In genomic region chr10:16950686-16951681, GRCh38 we compare ENCODE assay signal across 8 cellular contexts.
DNase-seq lines count a peak whose midpoint lies in the region; ATAC-seq and TF ChIP-seq lines count a peak whose summit lies in the region.

No MANE protein-coding gene starts in this region.

- H3K27me3 ChIP-seq in HCT116 (ENCODE audit: insufficient read depth, low read length) (no peaks in the 10 kb centered on the region), ascending aorta (no peaks in the 10 kb centered on the region), kidney epithelial cell (ENCODE audit: control insufficient read depth, insufficient read depth, low read length) (no peaks in the 10 kb centered on the region)

- CTCF ChIA-PET in HCT116 (lab: Charles Lee) = no interaction called here

- no peak for TF ChIP-seq RAD21 in HCT116 (IDR thresholded peaks at IDR 0.05; ENCODE audit: low read depth)

- RAD21 ChIA-PET in HCT116 (lab: Charles Lee; ENCODE audit: low non-redundant PET in 1 of 2, low total read pairs in 2 of 2, uncharacterized antibody in 2 of 2, unreplicated experiment in 2 of 2) = no interaction called here

- no TSS peak for BruUV-seq in HCT116 (replicated peaks; lab: Mats Ljungman, UMichigan)

- H3K9ac ChIP-seq in HCT116 (ENCODE audit: low read length) = no peak overlapping the region

- H3K4me3 ChIP-seq in HCT116 (replicated peaks in 1 of 2; ENCODE audit: low read depth in 1 of 2, low read length in 2 of 2) (no peak overlapping the region), ascending aorta (no peak overlapping the region), kidney epithelial cell (ENCODE audit: low read depth, low read length) (no peak overlapping the region), lower leg skin (ENCODE audit: low read depth, poor library complexity, severe bottlenecking) (no peak overlapping the region)

- peaks cover 0 to 7% of the 10 kb centered on the region in 2 experiments; a peak in 1 of 4 replicates for H3K4me1 ChIP-seq in HCT116 (ENCODE audit: control insufficient read depth in 1 of 2, insufficient read depth in 2 of 2, low read length in 2 of 2)
- H3K4me1 ChIP-seq in ascending aorta = no peaks in the 10 kb centered on the region

- POLR2A ChIA-PET in HCT116 (lab: Charles Lee) = no interaction called here

- ATAC-seq in HCT116 (0 out of 2 replicates have a peak, but pooled peaks have one; percentile 67), HG02970 (IDR thresholded peaks at IDR 0.05; ENCODE audit: low FRiP score, unreplicated experiment) (no peak), GM19395 (IDR thresholded peaks at IDR 0.05; ENCODE audit: unreplicated experiment) (no peak), GM18873 (IDR thresholded peaks at IDR 0.05; ENCODE audit: low FRiP score, unreplicated experiment) (no peak)

- H3K79me2 ChIP-seq in HCT116 (ENCODE audit: insufficient read depth, low read length) = no peaks in the 10 kb centered on the region

- H4K20me1 ChIP-seq in HCT116 (ENCODE audit: insufficient read depth) = no peaks in the 10 kb centered on the region

- H3K36me3 ChIP-seq in HCT116 (ENCODE audit: control insufficient read depth in 1 of 2, insufficient read depth in 2 of 2, low read length in 2 of 2) (no peaks in the 10 kb centered on the region), ascending aorta (no peaks in the 10 kb centered on the region), kidney epithelial cell (ENCODE audit: control insufficient read depth, insufficient read depth, low read length) (no peaks in the 10 kb centered on the region)

- peak overlapping the region; percentile 41 for H2AFZ ChIP-seq in HCT116 (ENCODE audit: low read depth, low read length, poor library complexity, severe bottlenecking)

- TF ChIP-seq CTCF in HCT116 (IDR thresholded peaks at IDR 0.05 in 2 of 3, conservative IDR thresholded peaks at IDR 0.05 in 1 of 3; ENCODE audit: borderline replicate concordance in 1 of 3, insufficient read depth in 1 of 3, low read depth in 2 of 3, low read length in 2 of 3) (no peak), ascending aorta (IDR thresholded peaks at IDR 0.05) (no peak), kidney epithelial cell (IDR thresholded peaks at IDR 0.05; ENCODE audit: insufficient read depth, low read length, poor library complexity, severe bottlenecking) (no peak), lower leg skin (IDR thresholded peaks at IDR 0.05) (no peak)

- intact Hi-C loops in HCT116 (cut with micrococcal nuclease) (no loop called here), ascending aorta (cut with DNase I) (no loop called here), lower leg skin (cut with DNase I; ENCODE audit: low total_unique reads) (no loop called here)

- WGBS in lower leg skin, 2 donors = 34% methylated on average over 8 of the region's 8 CpGs

- no peaks in the 10 kb centered on the region for H3K9me2 ChIP-seq in HCT116 (ENCODE audit: insufficient read depth)

- in situ Hi-C loops in ACHN (cut with HindIII; ENCODE audit: low pct_ligation_motif_present, low pct_unique_long_range_greater_than_20kb, low sequenced_read_pairs) = no loop called here

- TF ChIP-seq POLR2A in HCT116 (IDR thresholded peaks at IDR 0.05; ENCODE audit: borderline replicate concordance, extremely low read depth, insufficient read depth, insufficient read length) = no peak
- no peak for TF ChIP-seq POLR2A in lower leg skin (IDR thresholded peaks at IDR 0.05)

- DNase-seq in ACHN = peak; percentile 58
- DNase-seq in HCT116 (ENCODE audit: low read depth, low spot score) = peak; percentile 4
- DNase-seq in ascending aorta (ENCODE audit: low spot score in 2 of 2) = no peak
- DNase-seq in kidney epithelial cell (ENCODE audit: low read depth) = peak; percentile 65
- no peak for DNase-seq in lower leg skin (ENCODE audit: low spot score in 2 of 2)

- no peaks in the 10 kb centered on the region for H3K9me3 ChIP-seq in HCT116 (ENCODE audit: control insufficient read depth in 1 of 2, insufficient read depth in 1 of 2, low read depth in 1 of 2, low read length in 2 of 2)
- H3K9me3 ChIP-seq in ascending aorta = no peaks in the 10 kb centered on the region

- H3K27ac ChIP-seq in HCT116 (ENCODE audit: low read depth, low read length) (no peak overlapping the region), ascending aorta (peak overlapping the region; percentile 21 to 45)

- H3K4me2 ChIP-seq in HCT116 (ENCODE audit: low read length) = no peak overlapping the region

TF ChIP-seq in HCT116, 20 proteins besides CTCF, POLR2A, EP300 and RAD21:
- no peak for TF ChIP-seq SIN3A (IDR thresholded peaks at IDR 0.05; ENCODE audit: low read depth)
- no peak for TF ChIP-seq EZH2phosphoT487 (IDR thresholded peaks at IDR 0.05; ENCODE audit: borderline replicate concordance)
- TF ChIP-seq YY1 (IDR thresholded peaks at IDR 0.05; ENCODE audit: extremely low read depth, insufficient replicate concordance, low read depth, low read length) = no peak
- TF ChIP-seq ATF3 (IDR thresholded peaks at IDR 0.05) = no peak

Comparison
In these comparisons a context has a peak if more than half of its experiments do, and no peak if none do; other contexts are left out.
1. DNase-seq: peak in ACHN (single experiment), HCT116 (single experiment) and kidney epithelial cell (single experiment); none in ascending aorta (0 of 2) and lower leg skin (0 of 2).